In genomic region chr1:182901946-182902345, GRCh38 we compare ENCODE assay signal across 14 cellular contexts. TPM values are rescaled to one million over a fixed set of nuclear protein-coding genes. Genes with fewer than 3 reads are reported as not detected.
DNase-seq lines count a peak whose midpoint lies in the region; TF ChIP-seq lines count a peak whose summit lies in the region.
"Not testable (repeated sequence)": the region's sequence is repeated elsewhere in the genome, so short reads cannot be mapped to it uniquely, and the experiment has no call there.
"Had no signal": no experiment of that assay in that cellular context is flagged by ENCODE, and none has a peak within 500 bp of the region (broad histone marks: within the 10 kb centered on the region; RNA-seq: fewer than 3 reads in every experiment).

No MANE protein-coding gene starts in this region.

- not testable (repeated sequence) for H3K9me3 ChIP-seq in thyroid gland

- H3K4me1 ChIP-seq in thyroid gland: not testable (repeated sequence)

- peak overlapping the region; percentile 38; the same call in 1 of the 2 replicates for H3K27ac ChIP-seq in VCaP
- H3K27ac ChIP-seq in thyroid gland: peak overlapping the region in 1 of 3 donors; percentile 23

- intact Hi-C loops in thyroid gland (cut with DNase I): not testable (repeated sequence)

- not testable (repeated sequence) for H3K4me3 ChIP-seq in thyroid gland (replicated peaks in 1 of 3)

- not testable (repeated sequence) for TF ChIP-seq POLR2A in thyroid gland (IDR thresholded peaks at IDR 0.05)

- DNase-seq in left kidney (ENCODE audit: low read depth, low spot score) (peak; percentile 23), thyroid gland (peak; percentile 68 to 69)

- H3K27me3 ChIP-seq in thyroid gland: not testable (repeated sequence)

- not testable (repeated sequence) for H3K36me3 ChIP-seq in thyroid gland

- TF ChIP-seq CTCF in VCaP (conservative IDR thresholded peaks at IDR 0.05); thyroid gland (IDR thresholded peaks at IDR 0.05): not testable (repeated sequence)

- WGBS in thyroid gland, 2 donors: 39 to 49% methylated on average over 5 of the region's 5 CpGs

RNA-seq across cellular contexts. Expression of gene SHCBP1L, which starts 51.0 kb away (rescaled TPM):
- 1 to 10 TPM in 1 of 4 donors, not detected in 3; 1.3 TPM for total RNA-seq in thyroid gland
- total RNA-seq: A172; A673; B cell; Caco-2; Calu3; CD4-positive, alpha-beta memory T cell; CD4-positive, alpha-beta T cell; CD4-positive, CD25-positive, alpha-beta regulatory T cell; CD8-positive, alpha-beta memory T cell; CD8-positive, alpha-beta T cell; Daoy had no signal
